ENCODE assay signal across 21 cellular contexts in genomic region chr22:32545801-32546200, GRCh38.
DNase-seq lines count a peak whose midpoint lies in the region; ATAC-seq and TF ChIP-seq lines count a peak whose summit lies in the region.
"Had no signal": no experiment of that assay in that cellular context is flagged by ENCODE, and none has a peak within 500 bp of the region (broad histone marks: within the 10 kb centered on the region; RNA-seq: fewer than 3 reads in every experiment).

No MANE protein-coding gene starts in this region.

- CTCF ChIA-PET in IMR-90 (lab: Yijun Ruan, JAX): interaction anchor here (1.2 kb wide), 1 partner anchor 129 kb away, joined by 3 read pairs; no protein-coding TSS in a partner anchor

- H3K36me3 ChIP-seq in IMR-90 (ENCODE audit: control insufficient read depth, insufficient read depth, low read length): no peaks in the 10 kb centered on the region
- no peaks in the 10 kb centered on the region for H3K36me3 ChIP-seq in adipocyte (ENCODE audit: control insufficient read depth, insufficient read depth, low read length, severe bottlenecking)
- H3K36me3 ChIP-seq in gastroesophageal sphincter: no peaks in the 10 kb centered on the region
- H3K36me3 ChIP-seq in tibial artery: no peaks in the 10 kb centered on the region
- H3K36me3 ChIP-seq: BLaER1, pancreas had no signal

- H3K4me3 ChIP-seq in IMR-90 (ENCODE audit: insufficient read depth, low read depth, low read length) (no peak overlapping the region), adipocyte (ENCODE audit: low read length) (no peak overlapping the region), gastroesophageal sphincter (no peak overlapping the region), tibial artery (no peak overlapping the region)
- H3K4me3 ChIP-seq: BLaER1, pancreas had no signal

- peak overlapping the region; percentile 85; the same call in 1 of the 2 replicates for H3K14ac ChIP-seq in IMR-90 (replicated peaks; ENCODE audit: low read depth, low read length)

- TF ChIP-seq POLR2A in IMR-90 (IDR thresholded peaks at IDR 0.05; ENCODE audit: low read depth, low read length): no peak
- no peak for TF ChIP-seq POLR2A in gastroesophageal sphincter (IDR thresholded peaks at IDR 0.05)

- H3K79me1 ChIP-seq in IMR-90 (ENCODE audit: low read depth in 1 of 2, low read length in 2 of 2): no peaks in the 10 kb centered on the region

- peak overlapping the region; percentile 72; the same call in 2 of the 3 replicates for H2BK15ac ChIP-seq in IMR-90 (ENCODE audit: low read depth, low read length)

- no peak overlapping the region for H2AK9ac ChIP-seq in IMR-90 (replicated peaks; ENCODE audit: low read depth, low read length, poor library complexity)

- H4K20me1 ChIP-seq in IMR-90 (ENCODE audit: insufficient read depth, low read length): no peaks in the 10 kb centered on the region
- H4K20me1 ChIP-seq: BLaER1 had no signal

- H3K4me3 Mint-ChIP-seq in stimulated activated naive CD8-positive, alpha-beta T cell treated with anti-CD3 and anti-CD28 coated beads, Interleukin-15, amount 100 ng/mL, for 72 hours: no peak overlapping the region
- H3K4me3 Mint-ChIP-seq: activated CD4-positive, alpha-beta memory T cell treated with anti-CD3 and anti-CD28 coated beads, Interleukin-2, amount 10 ng/mL, durations not matched to agents 7 days and 5 days; activated naive CD4-positive, alpha-beta T cell treated with anti-CD3 and anti-CD28 coated beads, Interleukin-2, amount 50 U/mL, for 24 hours; activated T-cell treated with anti-CD3 and anti-CD28 coated beads, Interleukin-2, amount 50 U/mL, for 4 hours; naive thymus-derived CD4-positive, alpha-beta T cell; T-helper 1 cell treated with Interleukin-12 subunit alpha and Interleukin-12 subunit beta and Interleukin-4 antibody, amounts not matched to agents 30 μg/mL and 1 μg/mL, for 36 hours had no signal

- no peaks in the 10 kb centered on the region for H3K27me3 Mint-ChIP-seq in stimulated activated naive CD8-positive, alpha-beta T cell treated with anti-CD3 and anti-CD28 coated beads, Interleukin-15, amount 100 ng/mL, for 72 hours

- H4K8ac ChIP-seq in IMR-90 (ENCODE audit: low read depth in 2 of 2, low read length in 2 of 2): peak overlapping the region in 1 of 2 experiments; percentile 81; a peak in 2 of 4 replicates

- POLR2A ChIA-PET in IMR-90 (lab: Charles Lee; ENCODE audit: unreplicated experiment): no interaction called here

- H2AK5ac ChIP-seq in IMR-90 (ENCODE audit: low read depth, low read length): peak overlapping the region; percentile 85; the same call in 1 of the 2 replicates

- H3K4me1 ChIP-seq in IMR-90 (ENCODE audit: control insufficient read depth, insufficient read depth, low read length) (peaks cover 21% of the 10 kb centered on the region), adipocyte (ENCODE audit: control insufficient read depth, insufficient read depth, low read length) (peaks cover 40% of the 10 kb centered on the region), gastroesophageal sphincter (peaks cover 0 to 43% (median 14%) of the 10 kb centered on the region in 3 donors), tibial artery (peaks cover 0 to 4% (median 0%) of the 10 kb centered on the region in 4 donors)
- H3K4me1 ChIP-seq: BLaER1, pancreas had no signal

- no peak overlapping the region for H3K4me2 ChIP-seq in IMR-90 (ENCODE audit: low read depth, low read length)
- H3K4me2 ChIP-seq: BLaER1 had no signal

- H2BK120ac ChIP-seq in IMR-90 (ENCODE audit: low read depth, low read length): peak overlapping the region; percentile 90

- DNase-seq in IMR-90: peak; percentile 45
- peak; percentile 52 for DNase-seq in adipocyte (ENCODE audit: low read depth)
- DNase-seq in tibial artery: peak; percentile 60 to 67
- no peak for DNase-seq in stimulated activated naive CD8-positive, alpha-beta T cell treated with anti-CD3 and anti-CD28 coated beads, Interleukin-15, amount 100 ng/mL, for 72 hours
- DNase-seq: activated CD4-positive, alpha-beta memory T cell treated with anti-CD3 and anti-CD28 coated beads, Interleukin-2, amount 10 ng/mL, durations not matched to agents 7 days and 5 days; activated T-cell treated with anti-CD3 and anti-CD28 coated beads, Interleukin-2, amount 50 U/mL, for 4 hours; dermis blood vessel endothelial cell; glutamatergic neuron; naive thymus-derived CD4-positive, alpha-beta T cell; NCI-H187 treated with DMSO at 0.1 percent for 48 hours; NCI-H510A; pancreas; stimulated activated CD4-positive, alpha-beta T cell treated with anti-CD3 and anti-CD28 coated beads, Interleukin-4, amount 100 ng/mL, for 1 hour had no signal

- peak overlapping the region; percentile 85 for H2BK20ac ChIP-seq in IMR-90 (ENCODE audit: low read depth, low read length)

- no peak overlapping the region for H3K56ac ChIP-seq in IMR-90 (ENCODE audit: extremely low read depth, insufficient read depth, low read length)

- WGBS in IMR-90 (ENCODE audit: extremely low coverage in 2 of 2, insufficient read length in 1 of 2), 2 experiments: 100% methylated on average over 1 of the region's 4 CpGs; no CpG with 5 or more reads in 1 of the 2 experiments
- 80 to 89% methylated on average over 3 to 4 of the region's 4 CpGs for WGBS in gastroesophageal sphincter (ENCODE audit: low coverage in 1 of 2), 2 donors

- H3K4me1 Mint-ChIP-seq in stimulated activated naive CD8-positive, alpha-beta T cell treated with anti-CD3 and anti-CD28 coated beads, Interleukin-15, amount 100 ng/mL, for 72 hours: no peaks in the 10 kb centered on the region
- H3K4me1 Mint-ChIP-seq: activated CD4-positive, alpha-beta memory T cell treated with anti-CD3 and anti-CD28 coated beads, Interleukin-2, amount 10 ng/mL, durations not matched to agents 7 days and 5 days; activated naive CD4-positive, alpha-beta T cell treated with anti-CD3 and anti-CD28 coated beads, Interleukin-2, amount 50 U/mL, for 24 hours had no signal

- peak overlapping the region; percentile 75; the same call in 1 of the 2 replicates for H3K23ac ChIP-seq in IMR-90 (ENCODE audit: low read depth, low read length)

- peak overlapping the region; percentile 32; the same call in 1 of the 2 replicates for H3K27ac ChIP-seq in IMR-90 (ENCODE audit: insufficient read depth, low read length)
- peak overlapping the region in 3 of 4 donors; percentile 52 to 62 (median 60) for H3K27ac ChIP-seq in gastroesophageal sphincter
- H3K27ac ChIP-seq in tibial artery: no peak overlapping the region
- H3K27ac ChIP-seq: BLaER1, epithelial cell of prostate, pancreas had no signal

- H2BK5ac ChIP-seq in IMR-90 (ENCODE audit: low read depth, low read length, poor library complexity, severe bottlenecking): no peak overlapping the region

- H3K27ac Mint-ChIP-seq in stimulated activated naive CD8-positive, alpha-beta T cell treated with anti-CD3 and anti-CD28 coated beads, Interleukin-15, amount 100 ng/mL, for 72 hours: no peak overlapping the region
- H3K27ac Mint-ChIP-seq: activated CD4-positive, alpha-beta memory T cell treated with anti-CD3 and anti-CD28 coated beads, Interleukin-2, amount 10 ng/mL, durations not matched to agents 7 days and 5 days; activated naive CD4-positive, alpha-beta T cell treated with anti-CD3 and anti-CD28 coated beads, Interleukin-2, amount 50 U/mL, for 24 hours; naive thymus-derived CD4-positive, alpha-beta T cell; T-helper 1 cell treated with Interleukin-12 subunit alpha and Interleukin-12 subunit beta and Interleukin-4 antibody, amounts not matched to agents 30 μg/mL and 1 μg/mL, for 36 hours had no signal

- intact Hi-C loops in IMR-90 (cut with micrococcal nuclease) (loop anchor here (1.0 to 2.0 kb wide), 2 partner anchors 17 to 76 kb away; no protein-coding TSS in a partner anchor), tibial artery (cut with DNase I; ENCODE audit: low total_unique reads) (no loop called here)

- H4K91ac ChIP-seq in IMR-90 (ENCODE audit: insufficient read depth, low read depth, low read length): peak overlapping the region; percentile 85

- H3K9ac ChIP-seq in IMR-90 (ENCODE audit: low read depth, low read length) (no peak overlapping the region), adipocyte (ENCODE audit: low read length) (no peak overlapping the region)
- H3K9ac ChIP-seq: BLaER1 had no signal

- no peaks in the 10 kb centered on the region for H3K9me3 ChIP-seq in IMR-90 (ENCODE audit: control insufficient read depth, insufficient read depth, low read length)
- H3K9me3 ChIP-seq in adipocyte (ENCODE audit: control insufficient read depth, low read length): peaks cover 3% of the 10 kb centered on the region
- no peaks in the 10 kb centered on the region for H3K9me3 ChIP-seq in gastroesophageal sphincter
- no peaks in the 10 kb centered on the region for H3K9me3 ChIP-seq in tibial artery
- H3K9me3 ChIP-seq: BLaER1, pancreas had no signal

- BruUV-seq in IMR-90 (replicated peaks; lab: Mats Ljungman, UMichigan): no TSS peak

- H3K9me3 Mint-ChIP-seq in stimulated activated naive CD8-positive, alpha-beta T cell treated with anti-CD3 and anti-CD28 coated beads, Interleukin-15, amount 100 ng/mL, for 72 hours: no peaks in the 10 kb centered on the region
- H3K9me3 Mint-ChIP-seq: activated CD4-positive, alpha-beta memory T cell treated with anti-CD3 and anti-CD28 coated beads, Interleukin-2, amount 10 ng/mL, durations not matched to agents 7 days and 5 days; activated naive CD4-positive, alpha-beta T cell treated with anti-CD3 and anti-CD28 coated beads, Interleukin-2, amount 50 U/mL, for 24 hours; activated T-cell treated with anti-CD3 and anti-CD28 coated beads, Interleukin-2, amount 50 U/mL, for 4 hours; T-helper 1 cell treated with Interleukin-12 subunit alpha and Interleukin-12 subunit beta and Interleukin-4 antibody, amounts not matched to agents 30 μg/mL and 1 μg/mL, for 36 hours had no signal

- peak overlapping the region; percentile 90 for H3K4ac ChIP-seq in IMR-90 (ENCODE audit: low read depth, low read length)

- no peak for TF ChIP-seq RAD21 in IMR-90 (IDR thresholded peaks at IDR 0.05; ENCODE audit: low read length)

- no peak for TF ChIP-seq CTCF in IMR-90 (conservative IDR thresholded peaks at IDR 0.05; ENCODE audit: low read depth, low read length)
- TF ChIP-seq CTCF in gastroesophageal sphincter (IDR thresholded peaks at IDR 0.05): no peak
- no peak for TF ChIP-seq CTCF in tibial artery (IDR thresholded peaks at IDR 0.05)

- in situ Hi-C loops in IMR-90 (cut with MboI; ENCODE audit: low sequenced_read_pairs): no loop called here

- dilution Hi-C loops in IMR-90 (cut with HindIII; ENCODE audit: low sequenced_read_pairs, unreplicated experiment): no loop called here

- H4K5ac ChIP-seq in IMR-90 (ENCODE audit: low read depth, low read length): peak overlapping the region; percentile 11

- TF ChIP-seq EP300 in gastroesophageal sphincter (IDR thresholded peaks at IDR 0.05): no peak

- H3K9me1 ChIP-seq in IMR-90 (ENCODE audit: insufficient read depth, low read length): peaks cover 16% of the 10 kb centered on the region

- H2AFZ ChIP-seq in IMR-90 (replicated peaks; ENCODE audit: low read length, poor library complexity): no peak overlapping the region

- ATAC-seq in IMR-90 (ENCODE audit: low read depth) (peak; percentile 50), gastroesophageal sphincter (peak; percentile 54), HG02870 (IDR thresholded peaks at IDR 0.05; ENCODE audit: unreplicated experiment) (no peak), HG03097 (IDR thresholded peaks at IDR 0.05; ENCODE audit: low FRiP score, unreplicated experiment) (no peak), GM21723 (IDR thresholded peaks at IDR 0.05; ENCODE audit: unreplicated experiment) (no peak)
- no peak for ATAC-seq in stimulated activated naive CD8-positive, alpha-beta T cell treated with anti-CD3 and anti-CD28 coated beads, Interleukin-15, amount 100 ng/mL, for 72 hours
- ATAC-seq: activated T-cell treated with anti-CD3 and anti-CD28 coated beads, Interleukin-2, amount 50 U/mL, for 4 hours; naive thymus-derived CD4-positive, alpha-beta T cell; pancreas had no signal

- H3K27me3 ChIP-seq in IMR-90 (ENCODE audit: control insufficient read depth, insufficient read depth, low read length) (peaks cover 6% of the 10 kb centered on the region; the same call in 1 of the 2 replicates), adipocyte (replicated peaks; ENCODE audit: control insufficient read depth, insufficient read depth, low read length) (no peaks in the 10 kb centered on the region), gastroesophageal sphincter (no peaks in the 10 kb centered on the region), tibial artery (peaks cover 0 to 2% of the 10 kb centered on the region in 2 donors)
- H3K27me3 ChIP-seq: BLaER1 had no signal

- H3K18ac ChIP-seq in IMR-90 (ENCODE audit: low read depth, low read length): peak overlapping the region; percentile 34; the same call in 1 of the 2 replicates

Comparison
In these comparisons a context has a peak if more than half of its experiments do, and no peak if none do; other contexts are left out.
1. ATAC-seq: peak in IMR-90 (single experiment) and gastroesophageal sphincter (single experiment); none in HG02870 (single experiment), HG03097 (single experiment), GM21723 (single experiment) and stimulated activated naive CD8-positive, alpha-beta T cell treated with anti-CD3 and anti-CD28 coated beads, Interleukin-15, amount 100 ng/mL, for 72 hours (single experiment).
2. DNase-seq: peak in IMR-90 (single experiment), adipocyte (single experiment) and tibial artery (2 of 2); none in stimulated activated naive CD8-positive, alpha-beta T cell treated with anti-CD3 and anti-CD28 coated beads, Interleukin-15, amount 100 ng/mL, for 72 hours (0 of 2).
3. H3K27ac ChIP-seq: peak in IMR-90 (single experiment) and gastroesophageal sphincter (3 of 4); none in tibial artery (0 of 2).